In genomic region chr3:122697952-122698625, GRCh38 we compare ENCODE assay signal across 12 cellular contexts. TPM values are rescaled to one million over a fixed set of nuclear protein-coding genes. Genes with fewer than 3 reads are reported as not detected.
DNase-seq lines count a peak whose midpoint lies in the region; ATAC-seq and TF ChIP-seq lines count a peak whose summit lies in the region.
"Had no signal": no experiment of that assay in that cellular context is flagged by ENCODE, and none has a peak within 500 bp of the region (broad histone marks: within the 10 kb centered on the region; RNA-seq: fewer than 3 reads in every experiment).

No MANE protein-coding gene starts in this region.

- no peak overlapping the region for H2AK5ac ChIP-seq in mesenchymal stem cell (ENCODE audit: low read length, severe bottlenecking)

- ATAC-seq in GM18498 (IDR thresholded peaks at IDR 0.05; ENCODE audit: unreplicated experiment) (peak; percentile 69), GM21360 (IDR thresholded peaks at IDR 0.05; ENCODE audit: unreplicated experiment) (peak; percentile 77), HG03175 (IDR thresholded peaks at IDR 0.05; ENCODE audit: unreplicated experiment) (peak; percentile 60)

- H3K79me1 ChIP-seq in mesenchymal stem cell (replicated peaks; ENCODE audit: low read length, poor library complexity, severe bottlenecking) = peaks cover 5% of the 10 kb centered on the region

- no peak overlapping the region for H4K8ac ChIP-seq in mesenchymal stem cell (ENCODE audit: low read length)

- no peak overlapping the region for H3K4ac ChIP-seq in mesenchymal stem cell (ENCODE audit: low read depth in 1 of 2, low read length in 2 of 2)

- H3K27me3 ChIP-seq in mesenchymal stem cell (ENCODE audit: control insufficient read depth in 1 of 2, insufficient read depth in 1 of 2, low read length in 2 of 2) = no peaks in the 10 kb centered on the region

- H3K4me1 ChIP-seq in mesenchymal stem cell (ENCODE audit: control insufficient read depth, insufficient read depth, low read depth, low read length) = peaks cover 3% of the 10 kb centered on the region

- no peak overlapping the region for H3K4me2 ChIP-seq in mesenchymal stem cell (ENCODE audit: low read length, poor library complexity, severe bottlenecking)

- WGBS in mesenchymal stem cell = no CpG with 5 or more reads among the region's 2 CpGs

- H3K36me3 ChIP-seq in mesenchymal stem cell (ENCODE audit: control insufficient read depth in 1 of 2, insufficient read depth in 2 of 2, low read depth in 1 of 2, low read length in 2 of 2) = peaks cover 14 to 91% of the 10 kb centered on the region in 2 experiments

- DNase-seq in epithelial cell of proximal tubule (ENCODE audit: low read depth) (peak; percentile 58), mesenchymal stem cell (no peak), NCI-H187 (lab: John Stamatoyannopoulos, UW) (no peak), superior temporal gyrus (ENCODE audit: extremely low spot score) (no peak), DMS114 treated with DMSO at 0.1 percent for 48 hours (lab: John Stamatoyannopoulos, UW; ENCODE audit: unreplicated experiment) (no peak)
- DNase-seq: activated CD4-positive, CD25-positive, alpha-beta regulatory T cell; DMS79; NCI-H69 had no signal

- no peaks in the 10 kb centered on the region for H3K9me3 ChIP-seq in mesenchymal stem cell (ENCODE audit: control insufficient read depth, low read length)

- H2BK15ac ChIP-seq in mesenchymal stem cell (ENCODE audit: low read depth, poor library complexity, severe bottlenecking) = no peak overlapping the region

- H3K9ac ChIP-seq in mesenchymal stem cell (ENCODE audit: low read length) = no peak overlapping the region

- H3K23ac ChIP-seq in mesenchymal stem cell (ENCODE audit: low read length in 2 of 2) = no peak overlapping the region

- TF ChIP-seq CTCF in epithelial cell of proximal tubule (conservative IDR thresholded peaks at IDR 0.05; ENCODE audit: low read depth, low read length) = no peak

- H2BK12ac ChIP-seq in mesenchymal stem cell (ENCODE audit: low read length in 2 of 2) = no peak overlapping the region

- H2BK5ac ChIP-seq in mesenchymal stem cell (ENCODE audit: low read depth, low read length, poor library complexity, severe bottlenecking) = no peak overlapping the region

- no peak overlapping the region for H2AFZ ChIP-seq in mesenchymal stem cell (ENCODE audit: low read depth, low read length)

- H4K91ac ChIP-seq in mesenchymal stem cell (ENCODE audit: low read length) = no peak overlapping the region

- H3K4me3 ChIP-seq in epithelial cell of proximal tubule (ENCODE audit: low read depth, low read length) (no peak overlapping the region), mesenchymal stem cell (ENCODE audit: insufficient read depth in 1 of 2, low read depth in 1 of 2, low read length in 2 of 2) (no peak overlapping the region)

- H3K14ac ChIP-seq in mesenchymal stem cell (ENCODE audit: low read length in 2 of 2) = no peak overlapping the region

- no peak overlapping the region for H3K18ac ChIP-seq in mesenchymal stem cell (ENCODE audit: low read depth in 1 of 2, low read length in 2 of 2)

- H2BK120ac ChIP-seq in mesenchymal stem cell (ENCODE audit: low read depth, low read length) = no peak overlapping the region

- no peak overlapping the region for H3K27ac ChIP-seq in mesenchymal stem cell (ENCODE audit: low read length, poor library complexity, severe bottlenecking)
- H3K27ac ChIP-seq: HL-60 had no signal

RNA-seq across cellular contexts. Expression of gene PARP14, which starts 17.4 kb away (rescaled TPM):
- total RNA-seq in epithelial cell of proximal tubule = 27.7 and 52.2 TPM in 2 replicates
- 23.9 TPM for polyA plus RNA-seq in mesenchymal stem cell (2013, experiment 1 of 2)
- polyA plus RNA-seq in mesenchymal stem cell (2013, experiment 2 of 2) = 22.3 TPM
